1 cellular context compared by ENCODE assay signal in genomic region chr12:49543221-49543913, GRCh38.
TF ChIP-seq lines count a peak whose summit lies in the region.

No MANE protein-coding gene starts in this region.

TF ChIP-seq in HepG2, 621 proteins besides CTCF, POLR2A, EP300 and RAD21 (continued from another document and continues in another):
- TF ChIP-seq HIC2 (CRISPR knock-in tag; IDR thresholded peaks at IDR 0.05; ENCODE audit: low read depth) (no peak), BHLHE40 (IDR thresholded peaks at IDR 0.05; ENCODE audit: low read length) (no peak), TCF7L2 (IDR thresholded peaks at IDR 0.05; ENCODE audit: low read depth, low read length) (no peak), ZSCAN21 (CRISPR knock-in tag; IDR thresholded peaks at IDR 0.05; ENCODE audit: borderline replicate concordance) (no peak), HNF4A (CRISPR knock-in tag; IDR thresholded peaks at IDR 0.05) (peak; percentile 29; the same call in 1 of the 2 replicates), JUN (CRISPR knock-in tag; IDR thresholded peaks at IDR 0.05) (no peak), PBX2 (CRISPR knock-in tag; IDR thresholded peaks at IDR 0.05) (no peak), XRCC5 (optimal IDR thresholded peaks at IDR 0.05; ENCODE audit: low read length) (peak; percentile 19), ZBTB10 (CRISPR knock-in tag; IDR thresholded peaks at IDR 0.05; ENCODE audit: borderline replicate concordance) (no peak), STAT5B (CRISPR knock-in tag; IDR thresholded peaks at IDR 0.05) (no peak), NR2C2 (CRISPR knock-in tag; IDR thresholded peaks at IDR 0.05; ENCODE audit: borderline replicate concordance) (no peak), ZMYM3 (CRISPR knock-in tag; IDR thresholded peaks at IDR 0.05) (no peak), PITX1 (CRISPR knock-in tag; IDR thresholded peaks at IDR 0.05) (no peak), IKZF1 (IDR thresholded peaks at IDR 0.05) (no peak), ZNF33A (CRISPR knock-in tag; IDR thresholded peaks at IDR 0.05; ENCODE audit: borderline replicate concordance) (no peak), SOX6 (IDR thresholded peaks at IDR 0.05) (no peak), SOX6 (CRISPR knock-in tag; IDR thresholded peaks at IDR 0.05) (0 out of 2 replicates have a peak, but pooled peaks have one; percentile 44), NKX3-1 (CRISPR knock-in tag; IDR thresholded peaks at IDR 0.05) (no peak), ZGPAT (CRISPR knock-in tag; IDR thresholded peaks at IDR 0.05) (no peak), CENPT (CRISPR knock-in tag; IDR thresholded peaks at IDR 0.05; ENCODE audit: low read depth) (no peak), RCOR2 (CRISPR knock-in tag; IDR thresholded peaks at IDR 0.05) (no peak), ZNF331 (CRISPR knock-in tag; IDR thresholded peaks at IDR 0.05) (no peak), ZBTB43 (CRISPR knock-in tag; conservative IDR thresholded peaks at IDR 0.05) (no peak), MEIS2 (CRISPR knock-in tag; IDR thresholded peaks at IDR 0.05) (no peak), CREBL2 (CRISPR knock-in tag; IDR thresholded peaks at IDR 0.05; ENCODE audit: borderline replicate concordance) (no peak), DPF2 (CRISPR knock-in tag; IDR thresholded peaks at IDR 0.05; ENCODE audit: borderline replicate concordance, low read depth) (no peak), ATF7-NPFF (CRISPR knock-in tag; IDR thresholded peaks at IDR 0.05; ENCODE audit: low read depth) (no peak), ZNF460 (CRISPR knock-in tag; IDR thresholded peaks at IDR 0.05; ENCODE audit: borderline replicate concordance) (no peak), IKZF5 (CRISPR knock-in tag; IDR thresholded peaks at IDR 0.05) (no peak; the same call in 1 of the 2 replicates), ZSCAN29 (CRISPR knock-in tag; conservative IDR thresholded peaks at IDR 0.05) (no peak), ZNF558 (CRISPR knock-in tag; IDR thresholded peaks at IDR 0.05; ENCODE audit: borderline replicate concordance) (no peak), ZNF781 (CRISPR knock-in tag; IDR thresholded peaks at IDR 0.05; ENCODE audit: borderline replicate concordance, not compliant biosample characterization) (no peak), CHD2 (IDR thresholded peaks at IDR 0.05; ENCODE audit: low read depth, low read length) (no peak), ZNF788 (CRISPR knock-in tag; IDR thresholded peaks at IDR 0.05; ENCODE audit: borderline replicate concordance) (no peak), ESRRA (CRISPR knock-in tag; IDR thresholded peaks at IDR 0.05; ENCODE audit: low read depth) (peak; percentile 13; the same call in 1 of the 2 replicates), ZKSCAN1 (IDR thresholded peaks at IDR 0.05; ENCODE audit: low read length) (no peak), RARA (CRISPR knock-in tag; IDR thresholded peaks at IDR 0.05) (peak; percentile 36; the same call in 1 of the 2 replicates), ATF6 (CRISPR knock-in tag; conservative IDR thresholded peaks at IDR 0.05) (no peak), HNRNPLL (IDR thresholded peaks at IDR 0.05; ENCODE audit: low read depth, low read length, poor library complexity, severe bottlenecking) (peak; percentile 5), ZNF431 (CRISPR knock-in tag; IDR thresholded peaks at IDR 0.05; ENCODE audit: borderline replicate concordance, low read depth) (no peak), IRX3 (CRISPR knock-in tag; IDR thresholded peaks at IDR 0.05; ENCODE audit: borderline replicate concordance, low read depth) (no peak)
- TF ChIP-seq, protein P1, sequence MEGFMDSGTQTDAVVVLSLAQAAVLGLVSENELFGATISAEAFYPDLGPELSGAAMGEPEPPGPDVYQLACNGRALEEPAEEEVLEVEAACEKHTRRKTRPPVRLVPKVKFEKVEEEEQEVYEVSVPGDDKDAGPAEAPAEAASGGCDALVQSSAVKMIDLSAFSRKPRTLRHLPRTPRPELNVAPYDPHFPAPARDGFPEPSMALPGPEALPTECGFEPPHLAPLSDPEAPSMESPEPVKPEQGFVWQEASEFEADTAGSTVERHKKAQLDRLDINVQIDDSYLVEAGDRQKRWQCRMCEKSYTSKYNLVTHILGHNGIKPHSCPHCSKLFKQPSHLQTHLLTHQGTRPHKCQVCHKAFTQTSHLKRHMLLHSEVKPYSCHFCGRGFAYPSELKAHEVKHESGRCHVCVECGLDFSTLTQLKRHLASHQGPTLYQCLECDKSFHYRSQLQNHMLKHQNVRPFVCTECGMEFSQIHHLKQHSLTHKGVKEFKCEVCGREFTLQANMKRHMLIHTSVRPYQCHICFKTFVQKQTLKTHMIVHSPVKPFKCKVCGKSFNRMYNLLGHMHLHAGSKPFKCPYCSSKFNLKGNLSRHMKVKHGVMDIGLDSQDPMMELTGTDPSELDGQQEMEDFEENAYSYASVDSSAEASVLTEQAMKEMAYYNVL (CRISPR knock-in tag; IDR thresholded peaks at IDR 0.05; ENCODE audit: borderline replicate concordance) = no peak; the same call in 1 of the 2 replicates
- TF ChIP-seq, protein P2, sequence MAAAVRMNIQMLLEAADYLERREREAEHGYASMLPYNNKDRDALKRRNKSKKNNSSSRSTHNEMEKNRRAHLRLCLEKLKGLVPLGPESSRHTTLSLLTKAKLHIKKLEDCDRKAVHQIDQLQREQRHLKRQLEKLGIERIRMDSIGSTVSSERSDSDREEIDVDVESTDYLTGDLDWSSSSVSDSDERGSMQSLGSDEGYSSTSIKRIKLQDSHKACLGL (CRISPR knock-in tag; IDR thresholded peaks at IDR 0.05) = 0 out of 2 replicates have a peak, but pooled peaks have one; percentile 54
- TF ChIP-seq, protein P3, sequence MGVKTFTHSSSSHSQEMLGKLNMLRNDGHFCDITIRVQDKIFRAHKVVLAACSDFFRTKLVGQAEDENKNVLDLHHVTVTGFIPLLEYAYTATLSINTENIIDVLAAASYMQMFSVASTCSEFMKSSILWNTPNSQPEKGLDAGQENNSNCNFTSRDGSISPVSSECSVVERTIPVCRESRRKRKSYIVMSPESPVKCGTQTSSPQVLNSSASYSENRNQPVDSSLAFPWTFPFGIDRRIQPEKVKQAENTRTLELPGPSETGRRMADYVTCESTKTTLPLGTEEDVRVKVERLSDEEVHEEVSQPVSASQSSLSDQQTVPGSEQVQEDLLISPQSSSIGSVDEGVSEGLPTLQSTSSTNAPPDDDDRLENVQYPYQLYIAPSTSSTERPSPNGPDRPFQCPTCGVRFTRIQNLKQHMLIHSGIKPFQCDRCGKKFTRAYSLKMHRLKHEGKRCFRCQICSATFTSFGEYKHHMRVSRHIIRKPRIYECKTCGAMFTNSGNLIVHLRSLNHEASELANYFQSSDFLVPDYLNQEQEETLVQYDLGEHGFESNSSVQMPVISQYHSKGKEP (CRISPR knock-in tag; IDR thresholded peaks at IDR 0.05) = no peak
